Comparison of ENCODE assay signal across 29 cellular contexts in the genomic region with DNA sequence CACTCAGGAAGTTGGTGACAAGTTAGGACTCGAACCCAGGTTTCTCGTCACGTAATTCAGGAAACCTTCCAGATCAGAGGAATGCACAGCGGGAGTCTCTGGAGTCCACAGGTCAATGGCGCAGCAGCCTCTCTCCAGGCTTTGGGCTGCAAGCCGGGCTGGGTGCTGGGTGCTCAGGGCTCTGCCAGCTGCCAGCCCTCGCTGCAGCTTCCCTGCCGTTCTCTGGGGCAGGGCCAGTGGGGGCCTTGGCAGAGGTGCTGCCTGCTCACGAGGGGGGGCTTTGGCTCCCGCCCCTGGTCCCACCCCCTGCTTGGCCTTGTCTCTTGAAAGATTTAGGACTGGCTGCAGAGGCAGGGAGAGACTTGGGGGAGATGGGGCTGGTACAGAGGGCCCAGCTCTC. TPM values are rescaled to one million over a fixed set of nuclear protein-coding genes. Genes with fewer than 3 reads are reported as not detected.
DNase-seq lines count a peak whose midpoint lies in the region; ATAC-seq, FAIRE-seq and TF ChIP-seq lines count a peak whose summit lies in the region.
"Had no signal": no experiment of that assay in that cellular context is flagged by ENCODE, and none has a peak within 500 bp of the region (broad histone marks: within the 10 kb centered on the region; RNA-seq: fewer than 3 reads in every experiment).

Gene TACR2 (minus strand): TSS at position 224 of the 400 bp plus-strand sequence. CDS start 595 bp downstream, outside the sequence.

- no peaks in the 10 kb centered on the region for H3K4me1 Mint-ChIP-seq in stimulated activated effector memory CD8-positive, alpha-beta T cell treated with anti-CD3 and anti-CD28 coated beads, Interleukin-12 subunit alpha, Interleukin-12 subunit beta, amount 100 ng/mL, for 72 hours
- H3K4me1 Mint-ChIP-seq: activated CD8-positive, alpha-beta memory T cell treated with anti-CD3 and anti-CD28 coated beads, Interleukin-2, amount 10 ng/mL, durations not matched to agents 7 days and 5 days had no signal

- no peak for ATAC-seq in A549
- no peak for ATAC-seq in GM21723 (IDR thresholded peaks at IDR 0.05; ENCODE audit: unreplicated experiment)
- no peak for ATAC-seq in stimulated activated effector memory CD8-positive, alpha-beta T cell treated with anti-CD3 and anti-CD28 coated beads, Interleukin-12 subunit alpha, Interleukin-12 subunit beta, amount 100 ng/mL, for 72 hours
- ATAC-seq: activated CD8-positive, alpha-beta memory T cell treated with anti-CD3 and anti-CD28 coated beads, Interleukin-2, amount 10 ng/mL, durations not matched to agents 7 days and 5 days; activated T-cell treated with anti-CD3 and anti-CD28 coated beads, Interleukin-2, amount 50 U/mL, for 4 hours; sciatic nerve; stimulated activated memory B cell treated with anti-CD40 and anti-IgM and Interleukin-4, amounts not matched to agents 10 μg/mL and 1 μg/mL and 100 μg/mL, for 72 hours had no signal

- no peak within 1 kb of the TSS for H3K27ac Mint-ChIP-seq in stimulated activated effector memory CD8-positive, alpha-beta T cell treated with anti-CD3 and anti-CD28 coated beads, Interleukin-12 subunit alpha, Interleukin-12 subunit beta, amount 100 ng/mL, for 72 hours
- H3K27ac Mint-ChIP-seq: activated CD8-positive, alpha-beta memory T cell treated with anti-CD3 and anti-CD28 coated beads, Interleukin-2, amount 10 ng/mL, durations not matched to agents 7 days and 5 days; activated naive CD8-positive, alpha-beta T cell treated with anti-CD3 and anti-CD28 coated beads for 36 hours; stimulated activated memory B cell treated with anti-CD40 and anti-IgM and Interleukin-4, amounts not matched to agents 10 μg/mL and 1 μg/mL and 100 μg/mL, for 72 hours had no signal

- peak within 1 kb of the TSS; percentile 44; the same call in 2 of the 3 replicates for H3K4me2 ChIP-seq in A549

- H3K9me3 ChIP-seq in A549, result no peaks in the 10 kb centered on the region
- no peaks in the 10 kb centered on the region for H3K9me3 ChIP-seq in mucosa of rectum (ENCODE audit: control insufficient read depth in 2 of 2, low read length in 2 of 2)
- no peaks in the 10 kb centered on the region for H3K9me3 ChIP-seq in small intestine (ENCODE audit: control insufficient read depth, low read depth)
- H3K9me3 ChIP-seq: HAP-1, suprapubic skin had no signal

- no peak for DNase-seq in A549 (ENCODE audit: low read depth in 1 of 2, low spot score in 1 of 2)
- DNase-seq in NCI-H69 (lab: John Stamatoyannopoulos, UW), result peak; percentile 8
- no peak for DNase-seq in small intestine
- DNase-seq in superior temporal gyrus (ENCODE audit: extremely low spot score), result no peak
- no peak for DNase-seq in T-helper 2 cell
- no peak for DNase-seq in stimulated activated effector memory CD8-positive, alpha-beta T cell treated with anti-CD3 and anti-CD28 coated beads, Interleukin-12 subunit alpha, Interleukin-12 subunit beta, amount 100 ng/mL, for 72 hours (ENCODE audit: low spot score in 2 of 2)
- DNase-seq: activated CD4-positive, alpha-beta T cell treated with anti-CD3 and anti-CD28 coated beads, Interleukin-2, amount 50 U/mL, for 1 hour; activated CD4-positive, CD25-positive, alpha-beta regulatory T cell; activated CD8-positive, alpha-beta memory T cell treated with anti-CD3 and anti-CD28 coated beads, Interleukin-2, amount 10 ng/mL, durations not matched to agents 7 days and 5 days; activated gamma-delta T cell; activated naive CD8-positive, alpha-beta T cell treated with anti-CD3 and anti-CD28 coated beads for 36 hours; activated T-cell treated with anti-CD3 and anti-CD28 coated beads, Interleukin-2, amount 50 U/mL, for 4 hours; anterior cingulate cortex; CD4-positive, alpha-beta memory T cell; EL; immature natural killer cell; left cardiac atrium; NCI-H187; NCI-H2171 treated with DMSO at 0.1 percent for 48 hours; NCI-H524; NK-92 treated with Interleukin-12 subunit alpha and Interleukin-12 subunit beta, amount 100 ng/mL, for 24 hours had no signal

- peak within 1 kb of the TSS; percentile 11 to 43; a peak in 1 of 6 replicates for H3K27ac ChIP-seq in A549
- H3K27ac ChIP-seq in mucosa of rectum (ENCODE audit: low read depth in 2 of 2, low read length in 2 of 2), result peak within 1 kb of the TSS; percentile 48 to 61
- H3K27ac ChIP-seq in small intestine (ENCODE audit: low read depth in 1 of 2, low read length in 1 of 2), result peak within 1 kb of the TSS; percentile 0 to 5
- H3K27ac ChIP-seq: suprapubic skin had no signal

- H3K4me1 ChIP-seq in A549 (peaks cover 11% of the 10 kb centered on the region), mucosa of rectum (ENCODE audit: control insufficient read depth in 2 of 2, insufficient read depth in 2 of 2, low read length in 2 of 2) (peaks cover 20 to 23% of the 10 kb centered on the region in 2 donors), small intestine (ENCODE audit: control insufficient read depth in 2 of 2, insufficient read depth in 1 of 2, low read depth in 1 of 2, low read length in 1 of 2) (peaks cover 0 to 6% of the 10 kb centered on the region in 2 donors)
- H3K4me1 ChIP-seq: HAP-1, suprapubic skin had no signal

- H3K9ac ChIP-seq in mucosa of rectum (ENCODE audit: low read depth in 1 of 2, low read length in 2 of 2), result peak within 1 kb of the TSS in 1 of 2 donors; percentile 28

- no peak within 1 kb of the TSS for H3K4me3 Mint-ChIP-seq in stimulated activated effector memory CD8-positive, alpha-beta T cell treated with anti-CD3 and anti-CD28 coated beads, Interleukin-12 subunit alpha, Interleukin-12 subunit beta, amount 100 ng/mL, for 72 hours
- H3K4me3 Mint-ChIP-seq: activated CD8-positive, alpha-beta memory T cell treated with anti-CD3 and anti-CD28 coated beads, Interleukin-2, amount 10 ng/mL, durations not matched to agents 7 days and 5 days; activated naive CD8-positive, alpha-beta T cell treated with anti-CD3 and anti-CD28 coated beads for 36 hours; activated T-cell treated with anti-CD3 and anti-CD28 coated beads, Interleukin-2, amount 50 U/mL, for 4 hours; CD4-positive, alpha-beta memory T cell; IgD-negative memory B cell; immature natural killer cell; stimulated activated memory B cell treated with anti-CD40 and anti-IgM and Interleukin-4, amounts not matched to agents 10 μg/mL and 1 μg/mL and 100 μg/mL, for 72 hours had no signal

- H3K27me3 ChIP-seq in mucosa of rectum (ENCODE audit: control insufficient read depth in 2 of 2, insufficient read depth in 2 of 2, low read length in 2 of 2), result no peaks in the 10 kb centered on the region
- H3K27me3 ChIP-seq in small intestine (ENCODE audit: control insufficient read depth in 2 of 2, insufficient read depth in 2 of 2, low read length in 2 of 2), result no peaks in the 10 kb centered on the region
- H3K27me3 ChIP-seq: suprapubic skin had no signal

- no peak for TF ChIP-seq EP300 in A549 (IDR thresholded peaks at IDR 0.05)

- no peak for TF ChIP-seq POLR2A in A549 (IDR thresholded peaks at IDR 0.05; ENCODE audit: low read length)

- 76% methylated on average over 10 of the region's 10 CpGs for WGBS in A549 (ENCODE audit: missing lambda C conversion rate)
- 23 to 67% (median 43%) methylated on average over 9 to 10 of the region's 10 CpGs for WGBS in small intestine, 3 donors

- FAIRE-seq in A549 (lab: Jason Lieb, UNC), result no peak
- no peak for FAIRE-seq in small intestine (lab: Jason Lieb, UNC)
- FAIRE-seq: TTC549 had no signal

- no peaks in the 10 kb centered on the region for H3K36me3 Mint-ChIP-seq in stimulated activated effector memory CD8-positive, alpha-beta T cell treated with anti-CD3 and anti-CD28 coated beads, Interleukin-12 subunit alpha, Interleukin-12 subunit beta, amount 100 ng/mL, for 72 hours
- H3K36me3 Mint-ChIP-seq: activated CD8-positive, alpha-beta memory T cell treated with anti-CD3 and anti-CD28 coated beads, Interleukin-2, amount 10 ng/mL, durations not matched to agents 7 days and 5 days; activated naive CD8-positive, alpha-beta T cell treated with anti-CD3 and anti-CD28 coated beads for 36 hours; CD4-positive, alpha-beta memory T cell; IgD-negative memory B cell; immature natural killer cell; stimulated activated memory B cell treated with anti-CD40 and anti-IgM and Interleukin-4, amounts not matched to agents 10 μg/mL and 1 μg/mL and 100 μg/mL, for 72 hours had no signal

- no peak for TF ChIP-seq CTCF in A549 (IDR thresholded peaks at IDR 0.05)

- H3K4me3 ChIP-seq in A549 (no peak within 1 kb of the TSS), mucosa of rectum (ENCODE audit: low read length in 2 of 2) (peak within 1 kb of the TSS in 1 of 2 donors; percentile 44), small intestine (ENCODE audit: low read depth in 1 of 2, low read length in 2 of 2) (no peak within 1 kb of the TSS)
- H3K4me3 ChIP-seq: HAP-1, suprapubic skin had no signal

- POLR2A ChIA-PET in A549 (lab: Yijun Ruan, JAX), result no interaction called here

- no peak for TF ChIP-seq RAD21 in A549 (conservative IDR thresholded peaks at IDR 0.05 in 1 of 2, IDR thresholded peaks at IDR 0.05 in 1 of 2)

- no peaks in the 10 kb centered on the region for H3K9me3 Mint-ChIP-seq in stimulated activated effector memory CD8-positive, alpha-beta T cell treated with anti-CD3 and anti-CD28 coated beads, Interleukin-12 subunit alpha, Interleukin-12 subunit beta, amount 100 ng/mL, for 72 hours
- H3K9me3 Mint-ChIP-seq: activated naive CD8-positive, alpha-beta T cell treated with anti-CD3 and anti-CD28 coated beads for 36 hours; activated T-cell treated with anti-CD3 and anti-CD28 coated beads, Interleukin-2, amount 50 U/mL, for 4 hours; CD4-positive, alpha-beta memory T cell; IgD-negative memory B cell; immature natural killer cell; stimulated activated memory B cell treated with anti-CD40 and anti-IgM and Interleukin-4, amounts not matched to agents 10 μg/mL and 1 μg/mL and 100 μg/mL, for 72 hours had no signal

- CTCF ChIA-PET in A549 (lab: Yijun Ruan, JAX), result interaction anchor here (0.5 to 5.5 kb wide), 9 partner anchors 8 to 225 kb away, joined by 3 to 44 read pairs (median 4); no protein-coding TSS in a partner anchor

- H3K36me3 ChIP-seq in mucosa of rectum (ENCODE audit: control insufficient read depth in 2 of 2, insufficient read depth in 2 of 2, low read length in 2 of 2) (no peaks in the 10 kb centered on the region), small intestine (ENCODE audit: control insufficient read depth in 2 of 2, insufficient read depth in 2 of 2, low read length in 2 of 2) (no peaks in the 10 kb centered on the region)
- H3K36me3 ChIP-seq: HAP-1, suprapubic skin had no signal

RNA-seq across cellular contexts. Expression of gene TACR2, which starts in this region (rescaled TPM):
- polyA plus RNA-seq in A549 (2011; rRNA removed), result 0.16 and 0.24 TPM in 2 replicates
- polyA plus RNA-seq in A549 (2012; cell fraction: cytosol; rRNA removed), result 0.17 and 0.21 TPM in 2 replicates
- 0.06 and 0.16 TPM in 2 replicates for polyA plus RNA-seq in A549 (2012; cell fraction: nucleus; rRNA removed)
- 0.09 to 0.21 TPM (median 0.15 TPM) in 3 replicates for polyA plus RNA-seq in A549 (2017; fragmentation: RNase III; extraction: RNeasy Plus Mini Kit Qiagen cat#74134 plus additional on column Dnase treatment)
- polyA minus RNA-seq in A549 (2011; rRNA and poly(A)+ RNA removed), result 0.12 and 0.19 TPM in 2 replicates
- 1 to 10 TPM in 1 of 3 donors, under 1 TPM in 1, not detected in 1; 0.81 to 4.0 TPM for polyA plus RNA-seq in small intestine

Comparison
In these comparisons a context has a peak if more than half of its experiments do, and no peak if none do; other contexts are left out.
1. H3K27ac ChIP-seq: peak in every context shown above with its lines; median percentile 54 in mucosa of rectum; 27 in A549; 2 in small intestine.